25 cellular contexts compared by ENCODE assay signal in the genomic region with DNA sequence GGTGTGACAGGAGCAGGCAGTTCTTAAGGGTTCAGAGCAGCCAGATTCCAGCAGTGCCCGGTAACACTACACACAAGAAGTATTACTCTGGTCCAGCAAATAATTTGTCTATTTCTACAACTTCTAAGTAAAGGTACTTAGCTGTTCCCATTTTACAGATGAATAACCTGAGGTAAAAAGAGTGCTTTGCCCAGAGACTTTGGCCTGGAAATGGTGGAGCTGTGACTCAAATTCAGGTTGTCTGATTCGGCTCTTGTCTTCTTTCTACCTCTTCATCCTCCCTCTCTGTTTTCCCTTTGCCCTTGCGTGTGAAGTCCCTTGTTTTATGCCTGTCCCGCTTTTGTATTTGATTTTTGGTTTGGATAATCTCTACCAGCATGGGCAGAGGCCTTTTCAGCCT. TPM values are rescaled to one million over a fixed set of nuclear protein-coding genes. Genes with fewer than 3 reads are reported as not detected.
DNase-seq lines count a peak whose midpoint lies in the region; ATAC-seq, FAIRE-seq and TF ChIP-seq lines count a peak whose summit lies in the region.
"Had no signal": no experiment of that assay in that cellular context is flagged by ENCODE, and none has a peak within 500 bp of the region (broad histone marks: within the 10 kb centered on the region; RNA-seq: fewer than 3 reads in every experiment).

No MANE protein-coding gene starts in this region.

- 39% methylated on average over 4 of the region's 4 CpGs for WGBS in K562 (ENCODE audit: insufficient coverage, low coverage, missing lambda C conversion rate)
- WGBS in small intestine, 3 donors: 47 to 79% (median 78%) methylated on average over 4 of the region's 4 CpGs

- H3K27ac ChIP-seq in K562 (ENCODE audit: extremely low read depth, low read depth, low read length): no peak overlapping the region
- H3K27ac ChIP-seq in osteoblast (ENCODE audit: low read depth, low read length): no peak overlapping the region
- no peak overlapping the region for H3K27ac ChIP-seq in small intestine (ENCODE audit: low read depth in 1 of 2, low read length in 1 of 2)
- H3K27ac ChIP-seq: A549 had no signal

- no peaks in the 10 kb centered on the region for H3K9me1 ChIP-seq in K562 (ENCODE audit: control insufficient read depth, insufficient read depth, low read length)

- no peak overlapping the region for H3K4me3 Mint-ChIP-seq in activated naive CD4-positive, alpha-beta T cell treated with anti-CD3 and anti-CD28 coated beads, Interleukin-2, amount 10 ng/mL, durations not matched to agents 7 days and 5 days
- H3K4me3 Mint-ChIP-seq in activated naive CD4-positive, alpha-beta T cell treated with anti-CD3 and anti-CD28 coated beads for 36 hours: no peak overlapping the region
- H3K4me3 Mint-ChIP-seq in T-helper 2 cell treated with Interferon-gamma antibody and Interleukin-4, amounts not matched to agents 5 μg/mL and 100 μg/mL, for 36 hours: no peak overlapping the region
- H3K4me3 Mint-ChIP-seq: CD4-positive, alpha-beta memory T cell; GM23338; H9 had no signal

- H3K27ac Mint-ChIP-seq in activated naive CD4-positive, alpha-beta T cell treated with anti-CD3 and anti-CD28 coated beads, Interleukin-2, amount 10 ng/mL, durations not matched to agents 7 days and 5 days: no peak overlapping the region
- H3K27ac Mint-ChIP-seq in activated naive CD4-positive, alpha-beta T cell treated with anti-CD3 and anti-CD28 coated beads for 36 hours: no peak overlapping the region
- no peak overlapping the region for H3K27ac Mint-ChIP-seq in T-helper 2 cell treated with Interferon-gamma antibody and Interleukin-4, amounts not matched to agents 5 μg/mL and 100 μg/mL, for 36 hours
- H3K27ac Mint-ChIP-seq: GM23338, H9 had no signal

- H3K36me3 ChIP-seq in K562 (ENCODE audit: control insufficient read depth, insufficient read depth, low read length) (peaks cover 82% of the 10 kb centered on the region), osteoblast (ENCODE audit: insufficient read depth, low read length) (peaks cover 77% of the 10 kb centered on the region), small intestine (ENCODE audit: control insufficient read depth in 2 of 2, insufficient read depth in 2 of 2, low read length in 2 of 2) (peaks cover 20 to 35% of the 10 kb centered on the region in 2 donors)

- FAIRE-seq in K562 (lab: Jason Lieb, UNC) (no peak), small intestine (lab: Jason Lieb, UNC) (no peak)
- FAIRE-seq: A549, GM12891, GM18507 had no signal

- H3K4me2 ChIP-seq in K562 (ENCODE audit: insufficient read depth, low read length) (no peak overlapping the region), osteoblast (ENCODE audit: insufficient read depth, low read length) (no peak overlapping the region)
- H3K4me2 ChIP-seq: A549, GM23338 had no signal

- no peak for TF ChIP-seq CTCF in K562 (IDR thresholded peaks at IDR 0.05 in 2 of 3, conservative IDR thresholded peaks at IDR 0.05 in 1 of 3; ENCODE audit: insufficient read depth in 2 of 3, low read depth in 1 of 3, low read length in 3 of 3)
- no peak for TF ChIP-seq CTCF in osteoblast (IDR thresholded peaks at IDR 0.05; ENCODE audit: extremely low read depth, low read depth, low read length)

- no peaks in the 10 kb centered on the region for H3K27me3 ChIP-seq in K562 (ENCODE audit: control insufficient read depth in 2 of 2, insufficient read depth in 2 of 2, low read length in 2 of 2)
- H3K27me3 ChIP-seq in osteoblast (ENCODE audit: insufficient read depth, low read length): no peaks in the 10 kb centered on the region
- H3K27me3 ChIP-seq in small intestine (ENCODE audit: control insufficient read depth in 2 of 2, insufficient read depth in 2 of 2, low read length in 2 of 2): no peaks in the 10 kb centered on the region

- no TSS peak for BruUV-seq in K562 (replicated peaks; lab: Mats Ljungman, UMichigan)

- H3K4me3 ChIP-seq in K562: no peak overlapping the region
- no peak overlapping the region for H3K4me3 ChIP-seq in osteoblast (ENCODE audit: insufficient read depth, low read length)
- H3K4me3 ChIP-seq in small intestine (ENCODE audit: low read depth in 1 of 2, low read length in 2 of 2): no peak overlapping the region
- H3K4me3 ChIP-seq: A549, GM23338 had no signal

- peak; percentile 4 for DNase-seq in activated naive CD4-positive, alpha-beta T cell treated with anti-CD3 and anti-CD28 coated beads, Interleukin-2, amount 10 ng/mL, durations not matched to agents 7 days and 5 days
- DNase-seq in activated naive CD4-positive, alpha-beta T cell treated with anti-CD3 and anti-CD28 coated beads for 36 hours: no peak
- DNase-seq in K562 (ENCODE audit: extremely low read depth in 1 of 4, low spot score in 3 of 4) (no peak), osteoblast (ENCODE audit: insufficient read length, low spot score, missing footprints) (peak; percentile 53), small intestine (no peak)
- DNase-seq in T-helper 2 cell treated with Interferon-gamma antibody and Interleukin-4, amounts not matched to agents 5 μg/mL and 100 μg/mL, for 36 hours (ENCODE audit: low spot score): no peak
- DNase-seq: 8988T; ACHN; AML-193; C1 segment of cervical spinal cord; Calu3; CD4-positive, alpha-beta memory T cell; COR-L47; DMS53; DMS79 treated with DMSO at 0.1 percent for 48 hours; GF-D8; H9 had no signal

- no peaks in the 10 kb centered on the region for H3K79me2 ChIP-seq in K562 (ENCODE audit: control insufficient read depth, insufficient read depth, low read length)
- H3K79me2 ChIP-seq in osteoblast (ENCODE audit: insufficient read depth, low read length): no peaks in the 10 kb centered on the region

- no peaks in the 10 kb centered on the region for H3K4me1 ChIP-seq in K562 (replicated peaks in 1 of 2; ENCODE audit: control insufficient read depth in 2 of 2, insufficient read depth in 2 of 2, low read length in 2 of 2)
- no peaks in the 10 kb centered on the region for H3K4me1 ChIP-seq in osteoblast (ENCODE audit: insufficient read depth, low read length)
- H3K4me1 ChIP-seq in small intestine (ENCODE audit: control insufficient read depth in 2 of 2, insufficient read depth in 1 of 2, low read depth in 1 of 2, low read length in 1 of 2): no peaks in the 10 kb centered on the region
- H3K4me1 ChIP-seq: A549 had no signal

- TF ChIP-seq RAD21 in K562 (CRISPR knock-in tag; conservative IDR thresholded peaks at IDR 0.05 in 1 of 2, IDR thresholded peaks at IDR 0.05 in 1 of 2): no peak

- intact Hi-C loops in activated naive CD4-positive, alpha-beta T cell treated with anti-CD3 and anti-CD28 coated beads for 36 hours (cut with micrococcal nuclease): no loop called here
- intact Hi-C loops in K562 (cut with micrococcal nuclease): no loop called here

- H3K9me3 ChIP-seq in K562 (replicated peaks; ENCODE audit: control insufficient read depth, insufficient read depth, low read depth, low read length) (no peaks in the 10 kb centered on the region), osteoblast (ENCODE audit: low read depth, low read length) (no peaks in the 10 kb centered on the region), small intestine (ENCODE audit: control insufficient read depth, low read depth) (no peaks in the 10 kb centered on the region)
- H3K9me3 ChIP-seq: A549 had no signal

- ATAC-seq in K562: no peak
- ATAC-seq: A549, GM23338, HCT116 had no signal

- no peaks in the 10 kb centered on the region for H3K4me1 Mint-ChIP-seq in activated naive CD4-positive, alpha-beta T cell treated with anti-CD3 and anti-CD28 coated beads, Interleukin-2, amount 10 ng/mL, durations not matched to agents 7 days and 5 days
- H3K4me1 Mint-ChIP-seq in activated naive CD4-positive, alpha-beta T cell treated with anti-CD3 and anti-CD28 coated beads for 36 hours (ENCODE audit: low read depth): no peaks in the 10 kb centered on the region
- H3K4me1 Mint-ChIP-seq in T-helper 2 cell treated with Interferon-gamma antibody and Interleukin-4, amounts not matched to agents 5 μg/mL and 100 μg/mL, for 36 hours (ENCODE audit: low read depth): no peaks in the 10 kb centered on the region
- H3K4me1 Mint-ChIP-seq: CD4-positive, alpha-beta memory T cell; GM23338 had no signal

- H2AFZ ChIP-seq in K562 (ENCODE audit: low read depth, low read length): no peak overlapping the region
- no peak overlapping the region for H2AFZ ChIP-seq in osteoblast (ENCODE audit: low read length)
- H2AFZ ChIP-seq: GM23338 had no signal

- H4K20me1 ChIP-seq in K562 (replicated peaks; ENCODE audit: control insufficient read depth, insufficient read depth, low read length): no peaks in the 10 kb centered on the region
- H4K20me1 ChIP-seq in osteoblast (ENCODE audit: insufficient read depth, low read length): peaks cover 3% of the 10 kb centered on the region

- H3K9me3 Mint-ChIP-seq in activated naive CD4-positive, alpha-beta T cell treated with anti-CD3 and anti-CD28 coated beads, Interleukin-2, amount 10 ng/mL, durations not matched to agents 7 days and 5 days: no peaks in the 10 kb centered on the region
- H3K9me3 Mint-ChIP-seq in activated naive CD4-positive, alpha-beta T cell treated with anti-CD3 and anti-CD28 coated beads for 36 hours: no peaks in the 10 kb centered on the region
- no peaks in the 10 kb centered on the region for H3K9me3 Mint-ChIP-seq in T-helper 2 cell treated with Interferon-gamma antibody and Interleukin-4, amounts not matched to agents 5 μg/mL and 100 μg/mL, for 36 hours
- H3K9me3 Mint-ChIP-seq: CD4-positive, alpha-beta memory T cell; GM23338; H9 had no signal

- no peak overlapping the region for H3K9ac ChIP-seq in K562 (ENCODE audit: insufficient read depth in 1 of 2, low read depth in 2 of 2, low read length in 2 of 2)

- in situ Hi-C loops in K562 (cut with MboI): loop anchor here (25.0 kb wide), 1 partner anchor 108 kb away; no protein-coding TSS in a partner anchor

- no peaks in the 10 kb centered on the region for H3K27me3 Mint-ChIP-seq in activated naive CD4-positive, alpha-beta T cell treated with anti-CD3 and anti-CD28 coated beads, Interleukin-2, amount 10 ng/mL, durations not matched to agents 7 days and 5 days
- H3K27me3 Mint-ChIP-seq in activated naive CD4-positive, alpha-beta T cell treated with anti-CD3 and anti-CD28 coated beads for 36 hours (ENCODE audit: low read depth): no peaks in the 10 kb centered on the region
- H3K27me3 Mint-ChIP-seq in T-helper 2 cell treated with Interferon-gamma antibody and Interleukin-4, amounts not matched to agents 5 μg/mL and 100 μg/mL, for 36 hours (ENCODE audit: low read depth): no peaks in the 10 kb centered on the region
- H3K27me3 Mint-ChIP-seq: CD4-positive, alpha-beta memory T cell had no signal

- no peak for TF ChIP-seq EP300 in K562 (IDR thresholded peaks at IDR 0.05; ENCODE audit: low read length)

- no peak for TF ChIP-seq POLR2A in K562 (conservative IDR thresholded peaks at IDR 0.05)

- CTCF ChIA-PET in activated naive CD4-positive, alpha-beta T cell treated with anti-CD3 and anti-CD28 coated beads, Interleukin-2, amount 10 ng/mL, durations not matched to agents 7 days and 5 days (lab: Charles Lee): no interaction called here
- CTCF ChIA-PET in activated naive CD4-positive, alpha-beta T cell treated with anti-CD3 and anti-CD28 coated beads for 36 hours (lab: Charles Lee): interaction anchor here (0.6 to 1.4 kb wide), 3 partner anchors 9 to 101 kb away, joined by 3 to 5 read pairs (median 4); no protein-coding TSS in a partner anchor
- CTCF ChIA-PET in K562 (lab: Yijun Ruan, JAX; ENCODE audit: low intra/inter-chr PET ratio): no interaction called here

- POLR2A ChIA-PET in K562 (lab: Yijun Ruan, JAX): interaction anchor here (0.6 kb wide), 1 partner anchor 12 kb away, joined by 3 read pairs; no protein-coding TSS in a partner anchor

- H3K36me3 Mint-ChIP-seq in activated naive CD4-positive, alpha-beta T cell treated with anti-CD3 and anti-CD28 coated beads, Interleukin-2, amount 10 ng/mL, durations not matched to agents 7 days and 5 days: peaks cover 51% of the 10 kb centered on the region
- peaks cover 36% of the 10 kb centered on the region for H3K36me3 Mint-ChIP-seq in activated naive CD4-positive, alpha-beta T cell treated with anti-CD3 and anti-CD28 coated beads for 36 hours (ENCODE audit: low read depth)
- peaks cover 46% of the 10 kb centered on the region for H3K36me3 Mint-ChIP-seq in T-helper 2 cell treated with Interferon-gamma antibody and Interleukin-4, amounts not matched to agents 5 μg/mL and 100 μg/mL, for 36 hours (ENCODE audit: low read depth)

RNA-seq across cellular contexts. Expression of a gene that starts 17.1 kb away (rescaled TPM):
- total RNA-seq in activated naive CD4-positive, alpha-beta T cell treated with anti-CD3 and anti-CD28 coated beads for 36 hours: not detected
- not detected in 2 replicates for total RNA-seq in K562 (2011; cell fraction: chromatin; rRNA removed; ENCODE audit: low replicate concordance)
- 0.17 TPM in 1 of 2 replicates, not detected in the other for total RNA-seq in K562 (2011; cell fraction: nucleolus; rRNA removed)
- 0.37 and 0.46 TPM in 2 replicates for total RNA-seq in K562 (2011; cell fraction: nucleoplasm; rRNA removed)
- total RNA-seq in K562 (2014; rRNA removed) (0.08 TPM in 1 of 2 replicates, not detected in the other), K562 (2014; rRNA removed; fragmentation: Illumina TruSeq; extraction: Trizol) (0.07 TPM in 1 of 2 replicates, not detected in the other), K562 (2015; rRNA removed; fragmentation: Illumina TruSeq; extraction: Trizol) (0.11 TPM in 1 of 2 replicates, not detected in the other), K562 (2021) (0.29 and 0.40 TPM in 2 replicates), osteoblast (not detected in 2 replicates)
- polyA plus RNA-seq in K562 (2011; rRNA removed) (0.18 and 0.68 TPM in 2 replicates), K562 (2014; fragmentation: Illumina TruSeq; extraction: Trizol) (0.10 and 0.12 TPM in 2 replicates), K562 (2014; fragmentation: Nextera tagmentation; extraction: Ambion mirVana) (not detected), K562 (2014; rRNA removed) (0.16 and 0.18 TPM in 2 replicates), small intestine (100 to 1,000 TPM in 1 of 3 donors, 10 to 100 TPM in 2; 41.7 to 110 (median 65.9) TPM)
- polyA plus RNA-seq in K562 (2011; cell fraction: cytosol; rRNA removed): 0.40 and 0.69 TPM in 2 replicates
- 0.11 and 0.24 TPM in 2 replicates for polyA plus RNA-seq in K562 (2011; cell fraction: nucleus; rRNA removed)
- 0.15 and 0.18 TPM in 2 replicates for polyA plus RNA-seq in K562 (2012)
- polyA minus RNA-seq in K562 (2011; rRNA and poly(A)+ RNA removed): 0.27 TPM in 1 of 2 replicates, not detected in the other
- polyA minus RNA-seq in K562 (2011; cell fraction: cytosol; rRNA and poly(A)+ RNA removed): 0.91 TPM in 1 of 2 replicates, not detected in the other
- 0.22 and 0.27 TPM in 2 replicates for polyA minus RNA-seq in K562 (2011; cell fraction: nucleus; rRNA and poly(A)+ RNA removed)
- total RNA-seq: CD4-positive, alpha-beta memory T cell; G401; H4 had no signal
- polyA plus RNA-seq: BJ; CD4-positive, alpha-beta memory T cell had no signal

RNA-seq across cellular contexts. Expression of a gene that starts 17.8 kb away (rescaled TPM):
- 10 to 100 TPM; 18.0 to 18.4 TPM for total RNA-seq in activated naive CD4-positive, alpha-beta T cell treated with anti-CD3 and anti-CD28 coated beads for 36 hours
- total RNA-seq in K562 (2011; cell fraction: chromatin; rRNA removed; ENCODE audit: low replicate concordance): 62.2 and 122 TPM in 2 replicates
- 80.7 and 95.2 TPM in 2 replicates for total RNA-seq in K562 (2011; cell fraction: nucleolus; rRNA removed)
- total RNA-seq in K562 (2011; cell fraction: nucleoplasm; rRNA removed): 68.9 and 79.6 TPM in 2 replicates
- total RNA-seq in K562 (2014; rRNA removed): 15.3 and 16.6 TPM in 2 replicates
- 8.8 and 12.5 TPM in 2 replicates for total RNA-seq in K562 (2014; rRNA removed; fragmentation: Illumina TruSeq; extraction: Trizol)
- total RNA-seq in K562 (2015; rRNA removed; fragmentation: Illumina TruSeq; extraction: Trizol): 13.3 and 13.9 TPM in 2 replicates
- total RNA-seq in K562 (2021): 21.4 and 24.0 TPM in 2 replicates
- polyA plus RNA-seq in K562 (2011; rRNA removed): 21.4 and 22.2 TPM in 2 replicates
- polyA plus RNA-seq in K562 (2011; cell fraction: cytosol; rRNA removed): 18.6 TPM in 2 replicates
- 68.2 and 69.3 TPM in 2 replicates for polyA plus RNA-seq in K562 (2011; cell fraction: nucleus; rRNA removed)
- 12.7 and 25.0 TPM in 2 replicates for polyA plus RNA-seq in K562 (2012)
- 15.6 and 16.5 TPM in 2 replicates for polyA plus RNA-seq in K562 (2014; fragmentation: Illumina TruSeq; extraction: Trizol)
- 1 to 10 TPM in 1 of 2 experiments, under 1 TPM in 1; 0.81 to 1.2 TPM for polyA plus RNA-seq in K562 (2014; fragmentation: Nextera tagmentation; extraction: Ambion mirVana)
- 21.9 and 24.3 TPM in 2 replicates for polyA plus RNA-seq in K562 (2014; rRNA removed)
- polyA minus RNA-seq in K562 (2011; rRNA and poly(A)+ RNA removed): 13.3 TPM in 2 replicates
- 8.4 and 12.6 TPM in 2 replicates for polyA minus RNA-seq in K562 (2011; cell fraction: cytosol; rRNA and poly(A)+ RNA removed)
- 23.8 and 27.5 TPM in 2 replicates for polyA minus RNA-seq in K562 (2011; cell fraction: nucleus; rRNA and poly(A)+ RNA removed)
- 16.5 and 19.9 TPM in 2 replicates for total RNA-seq in osteoblast
- 10 to 100 TPM; 21.6 to 30.7 (median 28.6) TPM for polyA plus RNA-seq in small intestine

RNA-seq across cellular contexts. Expression of a gene that starts 41.2 kb away (rescaled TPM):
- 1 to 10 TPM; 2.7 to 3.4 TPM for total RNA-seq in activated naive CD4-positive, alpha-beta T cell treated with anti-CD3 and anti-CD28 coated beads for 36 hours
- 10.2 and 12.9 TPM in 2 replicates for total RNA-seq in K562 (2011; cell fraction: chromatin; rRNA removed; ENCODE audit: low replicate concordance)
- 11.7 and 12.0 TPM in 2 replicates for total RNA-seq in K562 (2011; cell fraction: nucleolus; rRNA removed)
- 13.0 and 16.5 TPM in 2 replicates for total RNA-seq in K562 (2011; cell fraction: nucleoplasm; rRNA removed)
- total RNA-seq in K562 (2014; rRNA removed): 2.8 and 5.6 TPM in 2 replicates
- 4.2 and 5.3 TPM in 2 replicates for total RNA-seq in K562 (2014; rRNA removed; fragmentation: Illumina TruSeq; extraction: Trizol)
- total RNA-seq in K562 (2015; rRNA removed; fragmentation: Illumina TruSeq; extraction: Trizol): 5.7 and 7.1 TPM in 2 replicates
- 9.8 and 9.9 TPM in 2 replicates for total RNA-seq in K562 (2021)
- 9.5 and 14.7 TPM in 2 replicates for polyA plus RNA-seq in K562 (2011; rRNA removed)
- 12.4 and 14.2 TPM in 2 replicates for polyA plus RNA-seq in K562 (2011; cell fraction: cytosol; rRNA removed)
- 15.4 and 25.9 TPM in 2 replicates for polyA plus RNA-seq in K562 (2011; cell fraction: nucleus; rRNA removed)
- polyA plus RNA-seq in K562 (2012): 9.1 and 11.3 TPM in 2 replicates
- 8.9 and 12.5 TPM in 2 replicates for polyA plus RNA-seq in K562 (2014; fragmentation: Illumina TruSeq; extraction: Trizol)
- 1 to 10 TPM; 2.7 to 3.6 TPM for polyA plus RNA-seq in K562 (2014; fragmentation: Nextera tagmentation; extraction: Ambion mirVana)
- 5.3 and 6.5 TPM in 2 replicates for polyA plus RNA-seq in K562 (2014; rRNA removed)
- 4.9 and 7.2 TPM in 2 replicates for polyA minus RNA-seq in K562 (2011; rRNA and poly(A)+ RNA removed)
- polyA minus RNA-seq in K562 (2011; cell fraction: cytosol; rRNA and poly(A)+ RNA removed): 7.1 and 7.8 TPM in 2 replicates
- polyA minus RNA-seq in K562 (2011; cell fraction: nucleus; rRNA and poly(A)+ RNA removed): 2.6 and 4.8 TPM in 2 replicates
- 56.6 and 57.5 TPM in 2 replicates for total RNA-seq in osteoblast
- 10 to 100 TPM in 1 of 3 donors, 1 to 10 TPM in 2; 1.6 to 16.4 (median 4.0) TPM for polyA plus RNA-seq in small intestine

Comparison
In these comparisons a context has a peak if more than half of its experiments do, and no peak if none do; other contexts are left out.
1. DNase-seq: peak in activated naive CD4-positive, alpha-beta T cell treated with anti-CD3 and anti-CD28 coated beads, Interleukin-2, amount 10 ng/mL, durations not matched to agents 7 days and 5 days (single experiment) and osteoblast (single experiment); none in activated naive CD4-positive, alpha-beta T cell treated with anti-CD3 and anti-CD28 coated beads for 36 hours (single experiment), K562 (0 of 4), T-helper 2 cell treated with Interferon-gamma antibody and Interleukin-4, amounts not matched to agents 5 μg/mL and 100 μg/mL, for 36 hours (single experiment) and small intestine (single experiment).